ENCODE assay signal across 8 cellular contexts in genomic region chr1:25430666-25431494, GRCh38. TPM values are rescaled to one million over a fixed set of nuclear protein-coding genes. Genes with fewer than 3 reads are reported as not detected.
DNase-seq lines count a peak whose midpoint lies in the region; ATAC-seq and FAIRE-seq lines count a peak whose summit lies in the region.

A gene with protein sequence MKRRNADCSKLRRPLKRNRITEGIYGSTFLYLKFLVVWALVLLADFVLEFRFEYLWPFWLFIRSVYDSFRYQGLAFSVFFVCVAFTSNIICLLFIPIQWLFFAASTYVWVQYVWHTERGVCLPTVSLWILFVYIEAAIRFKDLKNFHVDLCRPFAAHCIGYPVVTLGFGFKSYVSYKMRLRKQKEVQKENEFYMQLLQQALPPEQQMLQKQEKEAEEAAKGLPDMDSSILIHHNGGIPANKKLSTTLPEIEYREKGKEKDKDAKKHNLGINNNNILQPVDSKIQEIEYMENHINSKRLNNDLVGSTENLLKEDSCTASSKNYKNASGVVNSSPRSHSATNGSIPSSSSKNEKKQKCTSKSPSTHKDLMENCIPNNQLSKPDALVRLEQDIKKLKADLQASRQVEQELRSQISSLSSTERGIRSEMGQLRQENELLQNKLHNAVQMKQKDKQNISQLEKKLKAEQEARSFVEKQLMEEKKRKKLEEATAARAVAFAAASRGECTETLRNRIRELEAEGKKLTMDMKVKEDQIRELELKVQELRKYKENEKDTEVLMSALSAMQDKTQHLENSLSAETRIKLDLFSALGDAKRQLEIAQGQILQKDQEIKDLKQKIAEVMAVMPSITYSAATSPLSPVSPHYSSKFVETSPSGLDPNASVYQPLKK (plus strand): TSS chr1:25430897. CDS start chr1:25431099, 202 bp downstream.

- no peaks in the 10 kb centered on the region for H3K4me1 ChIP-seq in esophagus (ENCODE audit: control insufficient read depth in 2 of 2, insufficient read depth in 2 of 2, low read length in 1 of 2)
- peaks cover 7 to 8% of the 10 kb centered on the region in 2 donors for H3K4me1 ChIP-seq in mucosa of rectum (ENCODE audit: control insufficient read depth in 2 of 2, insufficient read depth in 2 of 2, low read length in 2 of 2)

- peak; percentile 87 for FAIRE-seq in RCC 7860 (lab: Jason Lieb, UNC)

- H3K9ac ChIP-seq in mucosa of rectum (ENCODE audit: low read depth in 1 of 2, low read length in 2 of 2): peak within 1 kb of the TSS; percentile 71 to 95

- peak; percentile 87 for ATAC-seq in GM21786 (IDR thresholded peaks at IDR 0.05; ENCODE audit: unreplicated experiment)

- H3K27me3 ChIP-seq in esophagus (ENCODE audit: control insufficient read depth in 1 of 2, insufficient read depth in 2 of 2, low read length in 2 of 2): no peaks in the 10 kb centered on the region
- no peaks in the 10 kb centered on the region for H3K27me3 ChIP-seq in mucosa of rectum (ENCODE audit: control insufficient read depth in 2 of 2, insufficient read depth in 2 of 2, low read length in 2 of 2)

- DNase-seq in DMS153 treated with DMSO at 0.1 percent for 48 hours (lab: John Stamatoyannopoulos, UW; ENCODE audit: unreplicated experiment) (peak; percentile 100), RCC 7860 (ENCODE audit: low spot score) (peak; percentile 87)
- peak; percentile 99 for DNase-seq in activated T-cell treated with anti-CD3 and anti-CD28 coated beads, Interleukin-2, amount 50 U/mL, for 48 hours
- DNase-seq in stimulated activated CD8-positive, alpha-beta memory T cell treated with anti-CD3 and anti-CD28 coated beads, Interleukin-4, amount 100 ng/mL, for 4 hours (ENCODE audit: low read depth in 2 of 2, low spot score in 1 of 2): peak; percentile 81 to 91

- peak within 1 kb of the TSS; percentile 75 to 96 for H3K4me3 ChIP-seq in esophagus (ENCODE audit: low read depth in 1 of 2, low read length in 2 of 2)
- H3K4me3 ChIP-seq in mucosa of rectum (ENCODE audit: low read length in 2 of 2): peak within 1 kb of the TSS; percentile 89 to 99

- H3K27ac ChIP-seq in KOPT-K1 (ENCODE audit: low read depth, low read length, poor library complexity, severe bottlenecking) (peak within 1 kb of the TSS; percentile 63), esophagus (ENCODE audit: low read depth in 2 of 2, low read length in 1 of 2) (peak within 1 kb of the TSS; percentile 91 to 98), mucosa of rectum (ENCODE audit: low read depth in 2 of 2, low read length in 2 of 2) (peak within 1 kb of the TSS; percentile 92 to 94)

- H3K9me3 ChIP-seq in KOPT-K1 (ENCODE audit: insufficient read depth, low read length, poor library complexity, severe bottlenecking): no peaks in the 10 kb centered on the region
- H3K9me3 ChIP-seq in esophagus (ENCODE audit: control insufficient read depth in 2 of 2, insufficient read depth in 1 of 2, low read depth in 1 of 2, low read length in 1 of 2): no peaks in the 10 kb centered on the region
- no peaks in the 10 kb centered on the region for H3K9me3 ChIP-seq in mucosa of rectum (ENCODE audit: control insufficient read depth in 2 of 2, low read length in 2 of 2)

- WGBS in esophagus, 2 donors: 0% methylated on average over 63 to 95 of the region's 95 CpGs

- H3K36me3 ChIP-seq in KOPT-K1 (ENCODE audit: insufficient read depth, low read length) (no peaks in the 10 kb centered on the region), esophagus (ENCODE audit: control insufficient read depth in 2 of 2, insufficient read depth in 2 of 2, low read length in 1 of 2) (no peaks in the 10 kb centered on the region), mucosa of rectum (ENCODE audit: control insufficient read depth in 2 of 2, insufficient read depth in 2 of 2, low read length in 2 of 2) (no peaks in the 10 kb centered on the region)

RNA-seq across cellular contexts. Expression of the gene that starts here (rescaled TPM):
- polyA plus RNA-seq in esophagus: 10 to 100 TPM; 16.1 to 23.3 TPM

Comparison
In these comparisons a context has a peak if more than half of its experiments do, and no peak if none do; other contexts are left out.
1. Peak in every context shown above with its lines: DNase-seq, ATAC-seq, H3K4me3 ChIP-seq and H3K27ac ChIP-seq.